ENCODE assay signal across 1 cellular context in genomic region chr12:96398422-96399080, GRCh38.
TF ChIP-seq lines count a peak whose summit lies in the region.

No MANE protein-coding gene starts in this region.

TF ChIP-seq in HepG2, 621 proteins besides CTCF, POLR2A, EP300 and RAD21 (continued from another document):
- TF ChIP-seq MLXIP (CRISPR knock-in tag; IDR thresholded peaks at IDR 0.05; ENCODE audit: borderline replicate concordance) (no peak), ZMAT3 (CRISPR knock-in tag; conservative IDR thresholded peaks at IDR 0.05) (0 out of 2 replicates have a peak, but pooled peaks have one; percentile 5), RXRB (CRISPR knock-in tag; IDR thresholded peaks at IDR 0.05; ENCODE audit: borderline replicate concordance) (peak; percentile 13; the same call in 1 of the 2 replicates), ZNF577 (CRISPR knock-in tag; IDR thresholded peaks at IDR 0.05; ENCODE audit: borderline replicate concordance, low read depth) (no peak), ZSCAN21 (CRISPR knock-in tag; IDR thresholded peaks at IDR 0.05; ENCODE audit: borderline replicate concordance) (no peak), ZNF337 (CRISPR knock-in tag; IDR thresholded peaks at IDR 0.05; ENCODE audit: borderline replicate concordance, low read depth) (no peak), ZNF224 (CRISPR knock-in tag; IDR thresholded peaks at IDR 0.05) (no peak), DMAP1 (CRISPR knock-in tag; IDR thresholded peaks at IDR 0.05) (no peak), ZNF574 (CRISPR knock-in tag; IDR thresholded peaks at IDR 0.05) (no peak), SMAD3 (CRISPR knock-in tag; IDR thresholded peaks at IDR 0.05) (no peak), USF2 (IDR thresholded peaks at IDR 0.05; ENCODE audit: low read depth, low read length) (no peak), USF2 (CRISPR knock-in tag; IDR thresholded peaks at IDR 0.05; ENCODE audit: borderline replicate concordance) (0 out of 2 replicates have a peak, but pooled peaks have one; percentile 4)
